Comparison of ENCODE assay signal across 12 cellular contexts in genomic region chr2:28366149-28366495, GRCh38. TPM values are rescaled to one million over a fixed set of nuclear protein-coding genes. Genes with fewer than 3 reads are reported as not detected.
DNase-seq lines count a peak whose midpoint lies in the region; ATAC-seq and TF ChIP-seq lines count a peak whose summit lies in the region.
"Had no signal": no experiment of that assay in that cellular context is flagged by ENCODE, and none has a peak within 500 bp of the region (broad histone marks: within the 10 kb centered on the region; RNA-seq: fewer than 3 reads in every experiment).

No MANE protein-coding gene starts in this region.

- no peaks in the 10 kb centered on the region for H4K20me1 ChIP-seq in smooth muscle cell (ENCODE audit: low read depth)

- peaks cover 60% of the 10 kb centered on the region for H3K4me1 Mint-ChIP-seq in activated CD4-positive, alpha-beta T cell treated with anti-CD3 and anti-CD28 coated beads for 36 hours
- H3K4me1 Mint-ChIP-seq in activated T-helper 17 cell treated with anti-CD3 and anti-CD28 coated beads, Interleukin-2, amount 50 U/mL, for 72 hours, result peaks cover 31% of the 10 kb centered on the region

- H3K27me3 Mint-ChIP-seq in activated CD4-positive, alpha-beta T cell treated with anti-CD3 and anti-CD28 coated beads for 36 hours, result peaks cover 4% of the 10 kb centered on the region
- H3K27me3 Mint-ChIP-seq in activated T-helper 17 cell treated with anti-CD3 and anti-CD28 coated beads, Interleukin-2, amount 50 U/mL, for 72 hours, result no peaks in the 10 kb centered on the region

- peak overlapping the region; percentile 45 to 61 for H3K18ac ChIP-seq in mesenchymal stem cell (ENCODE audit: low read depth in 1 of 2, low read length in 2 of 2)

- H3K4me1 ChIP-seq in mesenchymal stem cell (ENCODE audit: control insufficient read depth, insufficient read depth, low read depth, low read length) (peaks cover 12% of the 10 kb centered on the region), smooth muscle cell (ENCODE audit: low read depth) (peaks cover 7% of the 10 kb centered on the region)
- H3K4me1 ChIP-seq: foreskin keratinocyte had no signal

- H3K9me3 ChIP-seq in mesenchymal stem cell (ENCODE audit: control insufficient read depth, low read length), result no peaks in the 10 kb centered on the region
- H3K9me3 ChIP-seq in smooth muscle cell (replicated peaks; ENCODE audit: low read depth), result no peaks in the 10 kb centered on the region

- intact Hi-C loops in activated CD4-positive, alpha-beta T cell treated with anti-CD3 and anti-CD28 coated beads for 36 hours (cut with DNase I, micrococcal nuclease), result no loop called here
- intact Hi-C loops in Right ventricle myocardium inferior (cut with DNase I), result no loop called here

- peak overlapping the region; percentile 90 for H2BK15ac ChIP-seq in mesenchymal stem cell (ENCODE audit: low read depth, poor library complexity, severe bottlenecking)

- no peaks in the 10 kb centered on the region for H3K79me1 ChIP-seq in mesenchymal stem cell (replicated peaks; ENCODE audit: low read length, poor library complexity, severe bottlenecking)

- H2AFZ ChIP-seq in mesenchymal stem cell (ENCODE audit: low read depth, low read length), result no peak overlapping the region
- no peak overlapping the region for H2AFZ ChIP-seq in smooth muscle cell (ENCODE audit: low read depth)

- no peak for TF ChIP-seq CTCF in smooth muscle cell (IDR thresholded peaks at IDR 0.05; ENCODE audit: borderline replicate concordance, insufficient read depth, poor library complexity, severe bottlenecking)

- no peak for DNase-seq in activated CD4-positive, alpha-beta T cell treated with anti-CD3 and anti-CD28 coated beads for 36 hours
- DNase-seq in activated CD4-positive, alpha-beta T cell treated with anti-CD3 and anti-CD28 coated beads for 48 hours, result no peak
- no peak for DNase-seq in mesenchymal stem cell
- DNase-seq in smooth muscle cell (lab: John Stamatoyannopoulos, UW; ENCODE audit: unreplicated experiment), result no peak
- no peak for DNase-seq in Right ventricle myocardium inferior (ENCODE audit: missing footprints)
- DNase-seq: caudate nucleus, foreskin keratinocyte, NCI-H1694, nucleus accumbens had no signal

- peaks cover 2% of the 10 kb centered on the region for H3K9me3 Mint-ChIP-seq in activated CD4-positive, alpha-beta T cell treated with anti-CD3 and anti-CD28 coated beads for 36 hours (ENCODE audit: low read depth)
- H3K9me3 Mint-ChIP-seq in activated T-helper 17 cell treated with anti-CD3 and anti-CD28 coated beads, Interleukin-2, amount 50 U/mL, for 72 hours, result no peaks in the 10 kb centered on the region

- H2BK12ac ChIP-seq in mesenchymal stem cell (ENCODE audit: low read length in 2 of 2), result peak overlapping the region; percentile 61 to 75

- H3K4me3 Mint-ChIP-seq in activated CD4-positive, alpha-beta T cell treated with anti-CD3 and anti-CD28 coated beads for 36 hours, result peak overlapping the region; percentile 30
- H3K4me3 Mint-ChIP-seq in activated T-helper 17 cell treated with anti-CD3 and anti-CD28 coated beads, Interleukin-2, amount 50 U/mL, for 72 hours, result peak overlapping the region; percentile 68

- peak overlapping the region; percentile 59 for H4K8ac ChIP-seq in mesenchymal stem cell (ENCODE audit: low read length)

- H3K4me3 ChIP-seq in mesenchymal stem cell (ENCODE audit: insufficient read depth in 1 of 2, low read depth in 1 of 2, low read length in 2 of 2) (no peak overlapping the region), smooth muscle cell (no peak overlapping the region)

- H3K9ac ChIP-seq in mesenchymal stem cell (ENCODE audit: low read length) (no peak overlapping the region), smooth muscle cell (ENCODE audit: low read depth) (no peak overlapping the region)

- 91% methylated on average over 10 of the region's 10 CpGs for whole genome bisulfite sequencing in mesenchymal stem cell
- 97% methylated on average over 10 of the region's 10 CpGs for WGBS in smooth muscle cell (ENCODE audit: low lambda C conversion rate)

- no peaks in the 10 kb centered on the region for H3K36me3 Mint-ChIP-seq in activated CD4-positive, alpha-beta T cell treated with anti-CD3 and anti-CD28 coated beads for 36 hours (ENCODE audit: low read depth)
- no peaks in the 10 kb centered on the region for H3K36me3 Mint-ChIP-seq in activated T-helper 17 cell treated with anti-CD3 and anti-CD28 coated beads, Interleukin-2, amount 50 U/mL, for 72 hours (ENCODE audit: low read depth)

- H2BK120ac ChIP-seq in mesenchymal stem cell (ENCODE audit: low read depth, low read length), result peak overlapping the region; percentile 19

- POLR2A ChIA-PET in activated CD4-positive, alpha-beta T cell treated with anti-CD3 and anti-CD28 coated beads for 36 hours (lab: Charles Lee), result interaction anchor here (0.6 kb wide), 1 partner anchor 19 kb away, joined by 4 read pairs; no protein-coding TSS in a partner anchor

- peak overlapping the region; percentile 90 for H3K27ac Mint-ChIP-seq in activated CD4-positive, alpha-beta T cell treated with anti-CD3 and anti-CD28 coated beads for 36 hours
- H3K27ac Mint-ChIP-seq in activated T-helper 17 cell treated with anti-CD3 and anti-CD28 coated beads, Interleukin-2, amount 50 U/mL, for 72 hours, result peak overlapping the region; percentile 86

- H2AK5ac ChIP-seq in mesenchymal stem cell (ENCODE audit: low read length, severe bottlenecking), result no peak overlapping the region

- peaks cover 23% of the 10 kb centered on the region for H3F3A ChIP-seq in smooth muscle cell (ENCODE audit: low read depth)

- peak; percentile 21 for ATAC-seq in activated CD4-positive, alpha-beta T cell treated with anti-CD3 and anti-CD28 coated beads for 36 hours
- no peak for ATAC-seq in activated T-helper 17 cell treated with anti-CD3 and anti-CD28 coated beads, Interleukin-2, amount 50 U/mL, for 72 hours (replicated peaks)
- ATAC-seq in GM21737 (IDR thresholded peaks at IDR 0.05; ENCODE audit: unreplicated experiment) (no peak), GM21723 (IDR thresholded peaks at IDR 0.05; ENCODE audit: unreplicated experiment) (no peak), Right ventricle myocardium inferior (no peak)
- ATAC-seq: foreskin keratinocyte had no signal

- H3K14ac ChIP-seq in mesenchymal stem cell (ENCODE audit: low read length in 2 of 2), result peak overlapping the region in 1 of 2 experiments; percentile 3

- no peak overlapping the region for H3K27ac ChIP-seq in mesenchymal stem cell (ENCODE audit: low read length, poor library complexity, severe bottlenecking)
- no peak overlapping the region for H3K27ac ChIP-seq in smooth muscle cell (ENCODE audit: low read depth)
- H3K27ac ChIP-seq: foreskin keratinocyte had no signal

- no peaks in the 10 kb centered on the region for H3K79me2 ChIP-seq in smooth muscle cell (ENCODE audit: low read depth)

- no peak overlapping the region for H3K4me2 ChIP-seq in mesenchymal stem cell (ENCODE audit: low read length, poor library complexity, severe bottlenecking)
- H3K4me2 ChIP-seq in smooth muscle cell, result peak overlapping the region; percentile 54

- peak overlapping the region in 1 of 2 experiments; percentile 34 for H3K4ac ChIP-seq in mesenchymal stem cell (ENCODE audit: low read depth in 1 of 2, low read length in 2 of 2)

- H2BK5ac ChIP-seq in mesenchymal stem cell (ENCODE audit: low read depth, low read length, poor library complexity, severe bottlenecking), result no peak overlapping the region

- H3K27me3 ChIP-seq in mesenchymal stem cell (ENCODE audit: control insufficient read depth in 1 of 2, insufficient read depth in 1 of 2, low read length in 2 of 2) (no peaks in the 10 kb centered on the region), smooth muscle cell (ENCODE audit: low read depth) (no peaks in the 10 kb centered on the region)
- H3K27me3 ChIP-seq: foreskin keratinocyte had no signal

- CTCF ChIA-PET in activated CD4-positive, alpha-beta T cell treated with anti-CD3 and anti-CD28 coated beads for 36 hours (lab: Charles Lee), result no interaction called here

- peak overlapping the region; percentile 41 for H4K91ac ChIP-seq in mesenchymal stem cell (ENCODE audit: low read length)

- H3K23ac ChIP-seq in mesenchymal stem cell (ENCODE audit: low read length in 2 of 2), result no peak overlapping the region

- H3K36me3 ChIP-seq in mesenchymal stem cell (ENCODE audit: control insufficient read depth in 1 of 2, insufficient read depth in 2 of 2, low read depth in 1 of 2, low read length in 2 of 2) (no peaks in the 10 kb centered on the region), smooth muscle cell (ENCODE audit: low read depth) (no peaks in the 10 kb centered on the region)

RNA-seq across cellular contexts. Expression of gene FOSL2, which starts 26.5 kb away (rescaled TPM):
- 100 to 1,000 TPM; 135 to 225 TPM for total RNA-seq in activated CD4-positive, alpha-beta T cell treated with anti-CD3 and anti-CD28 coated beads for 36 hours
- total RNA-seq in activated T-helper 17 cell treated with anti-CD3 and anti-CD28 coated beads, Interleukin-2, amount 50 U/mL, for 72 hours, result 100 to 1,000 TPM in 1 of 2 donors, 10 to 100 TPM in 1; 90.9 to 214 TPM
- polyA plus RNA-seq in mesenchymal stem cell (2013, experiment 1 of 2), result 15.6 TPM
- polyA plus RNA-seq in mesenchymal stem cell (2013, experiment 2 of 2), result 14.8 TPM
- 106 and 120 TPM in 2 replicates for total RNA-seq in smooth muscle cell
- 70.8 and 72.6 TPM in 2 replicates for polyA plus RNA-seq in smooth muscle cell
- 48.5 TPM for total RNA-seq in Right ventricle myocardium inferior
